In genomic region chrX:3346436-3347329, GRCh38 we compare ENCODE assay signal across 13 cellular contexts. TPM values are rescaled to one million over a fixed set of nuclear protein-coding genes. Genes with fewer than 3 reads are reported as not detected.
A peak's percentile ranks its signal among the peaks of the same experiment; 100 is the strongest.
DNase-seq lines count a peak whose midpoint lies in the region; ATAC-seq and TF ChIP-seq lines count a peak whose summit lies in the region.
"Had no signal": no experiment of that assay in that cellular context is flagged by ENCODE, and none has a peak within 500 bp of the region (broad histone marks: within the 10 kb centered on the region; RNA-seq: fewer than 3 reads in every experiment).

TSS of gene MXRA5 (minus strand) at chrX:3346652. CDS start at chrX:3343833, 2,819 bp downstream.

- no peaks in the 10 kb centered on the region for H3K4me1 Mint-ChIP-seq in T-helper 2 cell treated with Interferon-gamma antibody and Interleukin-4, amounts not matched to agents 5 μg/mL and 100 μg/mL, for 36 hours (ENCODE audit: low read depth)
- H3K4me1 Mint-ChIP-seq: naive thymus-derived CD4-positive, alpha-beta T cell had no signal

- no peaks in the 10 kb centered on the region for H3K4me1 ChIP-seq in gastroesophageal sphincter
- no peaks in the 10 kb centered on the region for H3K4me1 ChIP-seq in neuron (ENCODE audit: insufficient read depth, low read length)
- H3K4me1 ChIP-seq in HAP-1, result no peaks in the 10 kb centered on the region
- H3K4me1 ChIP-seq: BLaER1 treated with 17β-estradiol and CSF1 and Interleukin-3, amounts not matched to agents 10 nM and 100 nM had no signal

- CTCF ChIA-PET in AG04450 (lab: Charles Lee), result interaction anchor here (1.5 to 2.3 kb wide), 2 partner anchors 202 to 228 kb away, joined by 5 to 7 read pairs; no protein-coding TSS in a partner anchor

- no CpG with 5 or more reads among the region's 77 CpGs for WGBS in gastroesophageal sphincter (ENCODE audit: low coverage in 1 of 2), 2 donors

- H3K27me3 ChIP-seq in AG04450 (ENCODE audit: control insufficient read depth, insufficient read depth, low read length), result no peaks in the 10 kb centered on the region
- peaks cover 33% of the 10 kb centered on the region for H3K27me3 ChIP-seq in gastroesophageal sphincter
- H3K27me3 ChIP-seq in neuron (ENCODE audit: insufficient read depth, low read length), result peaks cover 2% of the 10 kb centered on the region
- H3K27me3 ChIP-seq in HAP-1 (ENCODE audit: low read depth), result no peaks in the 10 kb centered on the region
- H3K27me3 ChIP-seq: BLaER1 treated with 17β-estradiol and CSF1 and Interleukin-3, amounts not matched to agents 10 nM and 100 nM had no signal

- peak within 1 kb of the TSS; percentile 77 for H2AFZ ChIP-seq in neuron (ENCODE audit: low read depth, low read length)

- H3K4me3 ChIP-seq in AG04450 (ENCODE audit: low read depth, low read length) (peak within 1 kb of the TSS; percentile 58), gastroesophageal sphincter (peak within 1 kb of the TSS; percentile 17 to 47), neuron (ENCODE audit: low read length) (peak within 1 kb of the TSS; percentile 49), HAP-1 (no peak within 1 kb of the TSS)
- H3K4me3 ChIP-seq: BLaER1 treated with 17β-estradiol and CSF1 and Interleukin-3, amounts not matched to agents 10 nM and 100 nM had no signal

- no peak for TF ChIP-seq EP300 in gastroesophageal sphincter (IDR thresholded peaks at IDR 0.05)

- POLR2A ChIA-PET in AG04450 (lab: Yijun Ruan, JAX), result no interaction called here

- H3K9me3 Mint-ChIP-seq in T-helper 2 cell treated with Interferon-gamma antibody and Interleukin-4, amounts not matched to agents 5 μg/mL and 100 μg/mL, for 36 hours, result no peaks in the 10 kb centered on the region

- ATAC-seq in gastroesophageal sphincter (no peak), GM18909 (IDR thresholded peaks at IDR 0.05; ENCODE audit: poor library complexity, unreplicated experiment) (no peak)
- ATAC-seq: naive thymus-derived CD4-positive, alpha-beta T cell had no signal

- H3K27me3 Mint-ChIP-seq in T-helper 2 cell treated with Interferon-gamma antibody and Interleukin-4, amounts not matched to agents 5 μg/mL and 100 μg/mL, for 36 hours (ENCODE audit: low read depth), result peaks cover 8% of the 10 kb centered on the region

- no peak for TF ChIP-seq POLR2A in gastroesophageal sphincter (IDR thresholded peaks at IDR 0.05)

- in situ Hi-C loops in HAP-1 (cut with MboI; ENCODE audit: low sequenced_read_pairs), result no loop called here

- H3K9me3 ChIP-seq in AG04450 (ENCODE audit: control insufficient read depth, insufficient read depth, low read length) (peaks cover 6% of the 10 kb centered on the region), gastroesophageal sphincter (no peaks in the 10 kb centered on the region), neuron (ENCODE audit: low read length) (peaks cover 3% of the 10 kb centered on the region), HAP-1 (no peaks in the 10 kb centered on the region)

- no peaks in the 10 kb centered on the region for H3K36me3 Mint-ChIP-seq in T-helper 2 cell treated with Interferon-gamma antibody and Interleukin-4, amounts not matched to agents 5 μg/mL and 100 μg/mL, for 36 hours (ENCODE audit: low read depth)

- DNase-seq in AG04450 (ENCODE audit: low read depth, low spot score) (no peak), RPMI7951 (ENCODE audit: low read depth) (peak; percentile 61), HAP-1 (ENCODE audit: low spot score in 2 of 2) (no peak), cerebellar cortex (ENCODE audit: low spot score) (no peak)
- no peak for DNase-seq in T-helper 2 cell treated with Interferon-gamma antibody and Interleukin-4, amounts not matched to agents 5 μg/mL and 100 μg/mL, for 36 hours (ENCODE audit: low spot score)
- DNase-seq: activated naive CD4-positive, alpha-beta T cell; naive thymus-derived CD4-positive, alpha-beta T cell; SHP77 treated with DMSO at 0.1 percent for 48 hours; substantia nigra had no signal

- no peak within 1 kb of the TSS for H3K27ac Mint-ChIP-seq in T-helper 2 cell treated with Interferon-gamma antibody and Interleukin-4, amounts not matched to agents 5 μg/mL and 100 μg/mL, for 36 hours
- H3K27ac Mint-ChIP-seq: naive thymus-derived CD4-positive, alpha-beta T cell had no signal

- H3K27ac ChIP-seq in AG04450 (ENCODE audit: low read depth, low read length) (peak within 1 kb of the TSS; percentile 31), gastroesophageal sphincter (peak within 1 kb of the TSS in 3 of 4 donors; percentile 54 to 70 (median 64))
- H3K27ac ChIP-seq: BLaER1 treated with 17β-estradiol and CSF1 and Interleukin-3, amounts not matched to agents 10 nM and 100 nM had no signal

- no peak within 1 kb of the TSS for H3K4me3 Mint-ChIP-seq in T-helper 2 cell treated with Interferon-gamma antibody and Interleukin-4, amounts not matched to agents 5 μg/mL and 100 μg/mL, for 36 hours

- no peaks in the 10 kb centered on the region for H3K36me3 ChIP-seq in gastroesophageal sphincter
- no peaks in the 10 kb centered on the region for H3K36me3 ChIP-seq in neuron (ENCODE audit: insufficient read depth, low read length)
- H3K36me3 ChIP-seq in HAP-1 (replicated peaks), result no peaks in the 10 kb centered on the region
- H3K36me3 ChIP-seq: BLaER1 treated with 17β-estradiol and CSF1 and Interleukin-3, amounts not matched to agents 10 nM and 100 nM had no signal

- TF ChIP-seq CTCF in AG04450 (IDR thresholded peaks at IDR 0.05; ENCODE audit: low read depth, low read length), result no peak
- TF ChIP-seq CTCF in gastroesophageal sphincter (IDR thresholded peaks at IDR 0.05), result no peak

RNA-seq across cellular contexts. Expression of gene MXRA5, which starts in this region (rescaled TPM):
- polyA plus RNA-seq in AG04450 (2011; rRNA removed), result 25.9 and 26.3 TPM in 2 replicates
- polyA minus RNA-seq in AG04450 (2011; rRNA and poly(A)+ RNA removed), result 31.4 and 31.8 TPM in 2 replicates
- total RNA-seq in RPMI7951 (2014; rRNA removed; shearing (Covaris generic)), result 10.6 and 12.7 TPM in 2 replicates
- 1 to 10 TPM in 3 of 4 donors, under 1 TPM in 1; 0.62 to 3.9 (median 2.3) TPM for total RNA-seq in gastroesophageal sphincter
- total RNA-seq: naive thymus-derived CD4-positive, alpha-beta T cell had no signal
- polyA plus RNA-seq: naive thymus-derived CD4-positive, alpha-beta T cell had no signal
